In the genomic region with DNA sequence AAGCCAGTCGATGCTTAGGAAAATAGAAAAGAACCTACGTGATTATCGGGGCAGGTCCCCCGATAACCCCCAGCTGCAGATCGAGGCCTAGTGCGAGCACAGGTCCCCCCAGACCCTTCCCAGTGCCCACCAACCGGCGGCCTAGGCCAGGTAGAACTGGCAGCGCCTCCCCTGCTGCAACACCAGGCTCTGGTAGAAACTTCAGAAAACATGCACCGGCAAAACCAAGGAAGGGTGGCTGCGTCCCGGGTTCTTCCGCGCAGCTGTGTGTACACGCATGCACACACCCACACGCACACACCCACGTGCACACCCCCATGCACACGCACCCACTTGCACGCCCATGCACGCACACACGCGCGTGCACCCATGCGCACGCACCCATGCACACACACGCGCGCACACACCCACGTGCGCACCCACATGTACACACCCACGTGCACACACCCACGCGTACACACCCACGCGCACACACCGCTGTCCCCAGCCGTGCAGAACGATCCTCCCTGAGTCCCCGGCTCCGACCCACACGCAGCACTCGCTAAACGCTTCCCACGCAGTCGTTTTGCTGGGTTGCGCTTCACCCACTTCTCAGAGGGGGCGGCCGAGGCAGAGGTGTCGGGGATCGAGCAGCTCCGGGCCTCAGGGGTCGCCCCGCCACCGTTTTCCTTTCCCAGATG, we compare ENCODE assay signal across 18 cellular contexts. TPM values are rescaled to one million over a fixed set of nuclear protein-coding genes. Genes with fewer than 3 reads are reported as not detected.
DNase-seq lines count a peak whose midpoint lies in the region; TF ChIP-seq lines count a peak whose summit lies in the region.
"Had no signal": no experiment of that assay in that cellular context is flagged by ENCODE, and none has a peak within 500 bp of the region (broad histone marks: within the 10 kb centered on the region; RNA-seq: fewer than 3 reads in every experiment).

No MANE protein-coding gene starts in this region.

- H3K36me3 ChIP-seq in iPS-20b (ENCODE audit: insufficient read depth, low read depth, low read length), result no peaks in the 10 kb centered on the region
- H3K36me3 ChIP-seq: prostate gland had no signal

- H3K27me3 Mint-ChIP-seq in activated naive CD4-positive, alpha-beta T cell treated with anti-CD3 and anti-CD28 coated beads, Interleukin-2, amount 50 U/mL, for 24 hours, result peaks cover 46% of the 10 kb centered on the region
- H3K27me3 Mint-ChIP-seq in type B pancreatic cell, result peaks cover 93% of the 10 kb centered on the region

- DNase-seq in activated naive CD4-positive, alpha-beta T cell treated with Interleukin-2 at 50 U/mL for 16 hours, result no peak
- DNase-seq in type B pancreatic cell (ENCODE audit: extremely low spot score, unreplicated experiment), result peak; percentile 66
- no peak for DNase-seq in GM10266 (ENCODE audit: extremely low spot score)
- DNase-seq in central memory CD4-positive, alpha-beta T cell, result no peak
- DNase-seq: activated CD4-positive, alpha-beta T cell treated with anti-CD3 and anti-CD28 coated beads, Interleukin-2, amount 50 U/mL, for 1 hour; COR-L47; effector memory CD8-positive, alpha-beta T cell; foreskin keratinocyte; NCI-H1694; NCI-H524 had no signal

- peak overlapping the region; percentile 30 for H3K27ac Mint-ChIP-seq in activated naive CD4-positive, alpha-beta T cell treated with anti-CD3 and anti-CD28 coated beads, Interleukin-2, amount 50 U/mL, for 24 hours
- no peak overlapping the region for H3K27ac Mint-ChIP-seq in type B pancreatic cell
- H3K27ac Mint-ChIP-seq: brain; effector memory CD8-positive, alpha-beta T cell had no signal

- H3K9me3 ChIP-seq in iPS-20b (ENCODE audit: insufficient read depth, low read depth, low read length), result no peaks in the 10 kb centered on the region
- H3K9me3 ChIP-seq: prostate gland had no signal

- H3K4me1 Mint-ChIP-seq in activated naive CD4-positive, alpha-beta T cell treated with anti-CD3 and anti-CD28 coated beads, Interleukin-2, amount 50 U/mL, for 24 hours, result peaks cover 25% of the 10 kb centered on the region
- H3K4me1 Mint-ChIP-seq in type B pancreatic cell (ENCODE audit: unreplicated experiment), result peaks cover 7% of the 10 kb centered on the region

- peaks cover 74% of the 10 kb centered on the region for H3K27me3 ChIP-seq in iPS-20b (ENCODE audit: insufficient read depth, low read length)

- H3K36me3 Mint-ChIP-seq in activated naive CD4-positive, alpha-beta T cell treated with anti-CD3 and anti-CD28 coated beads, Interleukin-2, amount 50 U/mL, for 24 hours, result peaks cover 6% of the 10 kb centered on the region
- no peaks in the 10 kb centered on the region for H3K36me3 Mint-ChIP-seq in type B pancreatic cell
- H3K36me3 Mint-ChIP-seq: brain had no signal

- H3K4me3 Mint-ChIP-seq in activated naive CD4-positive, alpha-beta T cell treated with anti-CD3 and anti-CD28 coated beads, Interleukin-2, amount 50 U/mL, for 24 hours, result no peak overlapping the region
- H3K4me3 Mint-ChIP-seq in type B pancreatic cell, result no peak overlapping the region

- peak overlapping the region; percentile 65; the same call in 1 of the 2 replicates for H3K9ac ChIP-seq in iPS-20b (ENCODE audit: low read depth, low read length)

- TF ChIP-seq CTCF in type B pancreatic cell (conservative IDR thresholded peaks at IDR 0.05) (no peak), GM10266 (IDR thresholded peaks at IDR 0.05; ENCODE audit: control insufficient read depth, insufficient read depth, low read depth, missing control alignments) (no peak)

- H3K4me3 ChIP-seq in iPS-20b (ENCODE audit: low read length), result peak overlapping the region; percentile 67
- H3K4me3 ChIP-seq: prostate gland had no signal

- no peak overlapping the region for H3K27ac ChIP-seq in iPS-20b (ENCODE audit: low read length)
- H3K27ac ChIP-seq: foreskin keratinocyte, prostate gland had no signal

- no peaks in the 10 kb centered on the region for H3K9me3 Mint-ChIP-seq in activated naive CD4-positive, alpha-beta T cell treated with anti-CD3 and anti-CD28 coated beads, Interleukin-2, amount 50 U/mL, for 24 hours
- no peaks in the 10 kb centered on the region for H3K9me3 Mint-ChIP-seq in type B pancreatic cell

- peaks cover 40% of the 10 kb centered on the region for H3K4me1 ChIP-seq in iPS-20b (ENCODE audit: insufficient read depth, low read length)
- H3K4me1 ChIP-seq: prostate gland had no signal

RNA-seq across cellular contexts. Expression of a gene that starts 5.2 kb away (rescaled TPM):
- 0.34 and 0.59 TPM in 2 replicates for total RNA-seq in type B pancreatic cell (ENCODE audit: low replicate concordance)
- total RNA-seq: foreskin keratinocyte; mononuclear cell; T-helper 1 cell treated with Interleukin-12 subunit alpha and Interleukin-12 subunit beta and Interleukin-4 antibody, amounts not matched to agents 30 ng/mL and 1 ng/mL, for 36 hours had no signal

RNA-seq across cellular contexts. Expression of a gene that starts 9.2 kb away (rescaled TPM):
- total RNA-seq in type B pancreatic cell (ENCODE audit: low replicate concordance), result not detected in 2 replicates
- total RNA-seq: foreskin keratinocyte; H4; mononuclear cell; prostate gland; T-helper 1 cell treated with Interleukin-12 subunit alpha and Interleukin-12 subunit beta and Interleukin-4 antibody, amounts not matched to agents 30 ng/mL and 1 ng/mL, for 36 hours; urinary bladder had no signal

RNA-seq across cellular contexts. Expression of a gene that starts 24.2 kb away (rescaled TPM):
- total RNA-seq in type B pancreatic cell (ENCODE audit: low replicate concordance), result not detected in 2 replicates
- total RNA-seq: foreskin keratinocyte; H4; mononuclear cell; prostate gland; T-helper 1 cell treated with Interleukin-12 subunit alpha and Interleukin-12 subunit beta and Interleukin-4 antibody, amounts not matched to agents 30 ng/mL and 1 ng/mL, for 36 hours; urinary bladder had no signal

RNA-seq across cellular contexts. Expression of a gene that starts 39.4 kb away (rescaled TPM):
- not detected in 2 replicates for total RNA-seq in type B pancreatic cell (ENCODE audit: low replicate concordance)
- total RNA-seq: foreskin keratinocyte; H4; mononuclear cell; prostate gland; T-helper 1 cell treated with Interleukin-12 subunit alpha and Interleukin-12 subunit beta and Interleukin-4 antibody, amounts not matched to agents 30 ng/mL and 1 ng/mL, for 36 hours; urinary bladder had no signal

RNA-seq across cellular contexts. Expression of a gene that starts 48.4 kb away (rescaled TPM):
- total RNA-seq in type B pancreatic cell (ENCODE audit: low replicate concordance), result not detected in 2 replicates
- total RNA-seq: foreskin keratinocyte; H4; mononuclear cell; prostate gland; T-helper 1 cell treated with Interleukin-12 subunit alpha and Interleukin-12 subunit beta and Interleukin-4 antibody, amounts not matched to agents 30 ng/mL and 1 ng/mL, for 36 hours; urinary bladder had no signal
